ENCODE assay signal across 25 cellular contexts in the genomic region with DNA sequence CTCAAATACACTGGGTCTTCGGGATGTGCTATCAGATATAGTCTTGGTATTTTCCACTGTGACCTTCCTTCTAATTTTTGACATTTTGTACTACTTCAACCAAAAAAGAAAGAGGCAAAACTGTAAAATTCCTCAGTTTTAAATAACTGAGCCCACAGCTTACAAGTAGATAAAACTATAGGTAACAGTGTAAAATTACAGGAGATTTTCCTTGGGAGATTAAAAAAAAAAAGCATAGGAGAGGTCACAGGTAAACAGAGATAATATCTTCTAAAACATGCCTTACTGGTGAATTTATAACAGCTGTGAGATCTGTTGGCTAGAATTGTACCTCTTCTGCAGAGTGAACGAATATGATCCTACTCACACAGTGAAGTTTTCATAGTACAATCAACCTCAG. TPM values are rescaled to one million over a fixed set of nuclear protein-coding genes. Genes with fewer than 3 reads are reported as not detected.
DNase-seq lines count a peak whose midpoint lies in the region; ATAC-seq, FAIRE-seq and TF ChIP-seq lines count a peak whose summit lies in the region.
"Had no signal": no experiment of that assay in that cellular context is flagged by ENCODE, and none has a peak within 500 bp of the region (broad histone marks: within the 10 kb centered on the region; RNA-seq: fewer than 3 reads in every experiment).

No MANE protein-coding gene starts in this region.

- POLR2A ChIA-PET in HEK293 (lab: Yijun Ruan, JAX) = no interaction called here
- POLR2A ChIA-PET in K562 (lab: Yijun Ruan, JAX) = interaction anchor here (0.7 kb wide), 1 partner anchor 37 kb away, joined by 3 read pairs; no protein-coding TSS in a partner anchor

- BruUV-seq in K562 (replicated peaks; lab: Mats Ljungman, UMichigan) = no TSS peak

- TF ChIP-seq RAD21 in K562 (CRISPR knock-in tag; conservative IDR thresholded peaks at IDR 0.05 in 1 of 2, IDR thresholded peaks at IDR 0.05 in 1 of 2) = no peak

- TF ChIP-seq POLR2A in K562 (conservative IDR thresholded peaks at IDR 0.05) = no peak

- H3K79me2 ChIP-seq in K562 (ENCODE audit: control insufficient read depth, insufficient read depth, low read length) = peaks cover 46% of the 10 kb centered on the region

- peak; percentile 43 for ATAC-seq in K562
- no peak for ATAC-seq in HG02973 (IDR thresholded peaks at IDR 0.05; ENCODE audit: unreplicated experiment)

- H3K36me3 ChIP-seq in HEK293 (ENCODE audit: control insufficient read depth in 2 of 2, insufficient read depth in 1 of 2, low read length in 2 of 2) (peaks cover 0 to 15% of the 10 kb centered on the region in 2 experiments; a peak in 1 of 3 replicates), K562 (ENCODE audit: control insufficient read depth, insufficient read depth, low read length) (peaks cover 14% of the 10 kb centered on the region; the same call in 1 of the 3 replicates)

- WGBS in K562 (ENCODE audit: insufficient coverage, low coverage, missing lambda C conversion rate) = 26% methylated on average over 2 of the region's 2 CpGs

- no peak overlapping the region for H3K9ac ChIP-seq in K562 (ENCODE audit: insufficient read depth in 1 of 2, low read depth in 2 of 2, low read length in 2 of 2)

- H3K27me3 ChIP-seq in K562 (ENCODE audit: control insufficient read depth in 2 of 2, insufficient read depth in 2 of 2, low read length in 2 of 2) = no peaks in the 10 kb centered on the region
- H3K27me3 ChIP-seq: BE2C had no signal

- H3K27me3 Mint-ChIP-seq in progenitor cell of endocrine pancreas = no peaks in the 10 kb centered on the region
- H3K27me3 Mint-ChIP-seq: CD4-positive, CD25-positive, alpha-beta regulatory T cell; CD8-positive, alpha-beta memory T cell had no signal

- TF ChIP-seq CTCF in HEK293 (tag by site-specific recombination; IDR thresholded peaks at IDR 0.05) = no peak
- no peak for TF ChIP-seq CTCF in K562 (IDR thresholded peaks at IDR 0.05 in 2 of 3, conservative IDR thresholded peaks at IDR 0.05 in 1 of 3; ENCODE audit: insufficient read depth in 2 of 3, low read depth in 1 of 3, low read length in 3 of 3)
- no peak for TF ChIP-seq CTCF in progenitor cell of endocrine pancreas (IDR thresholded peaks at IDR 0.05; ENCODE audit: unreplicated experiment)

- in situ Hi-C loops in K562 (cut with MboI) = no loop called here

- no peak for FAIRE-seq in K562 (lab: Jason Lieb, UNC)
- FAIRE-seq: GM12891, GM19239, H1, HTR-8/SVneo had no signal

- H3K4me1 ChIP-seq in HEK293 (ENCODE audit: control insufficient read depth, insufficient read depth, low read length) (peaks cover 5% of the 10 kb centered on the region), K562 (replicated peaks in 1 of 2; ENCODE audit: control insufficient read depth in 2 of 2, insufficient read depth in 2 of 2, low read length in 2 of 2) (no peaks in the 10 kb centered on the region)

- H4K20me1 ChIP-seq in K562 (replicated peaks; ENCODE audit: control insufficient read depth, insufficient read depth, low read length) = no peaks in the 10 kb centered on the region

- H3K4me3 Mint-ChIP-seq in progenitor cell of endocrine pancreas (ENCODE audit: low read depth) = no peak overlapping the region
- H3K4me3 Mint-ChIP-seq: H9 had no signal

- peaks cover 2% of the 10 kb centered on the region for H3K36me3 Mint-ChIP-seq in progenitor cell of endocrine pancreas (ENCODE audit: insufficient read depth)

- H3K4me3 ChIP-seq in HEK293 (ENCODE audit: low read depth, low read length) (no peak overlapping the region), K562 (no peak overlapping the region)

- intact Hi-C loops in K562 (cut with micrococcal nuclease) = no loop called here

- H3K27ac ChIP-seq in HEK293 (ENCODE audit: extremely low read depth, low read depth, low read length) (no peak overlapping the region), K562 (ENCODE audit: extremely low read depth, low read depth, low read length) (no peak overlapping the region), substantia nigra (ENCODE audit: low read depth, low read length, poor library complexity, severe bottlenecking) (no peak overlapping the region)

- H3K9me1 ChIP-seq in K562 (ENCODE audit: control insufficient read depth, insufficient read depth, low read length) = no peaks in the 10 kb centered on the region

- no peak overlapping the region for H3K4me2 ChIP-seq in K562 (ENCODE audit: insufficient read depth, low read length)

- peaks cover 5% of the 10 kb centered on the region for H3K4me1 Mint-ChIP-seq in progenitor cell of endocrine pancreas (ENCODE audit: low read depth)
- H3K4me1 Mint-ChIP-seq: H9 had no signal

- H3K9me3 ChIP-seq in HEK293 (ENCODE audit: control insufficient read depth, insufficient read depth, low read depth, low read length) = no peaks in the 10 kb centered on the region
- no peaks in the 10 kb centered on the region for H3K9me3 ChIP-seq in K562 (replicated peaks; ENCODE audit: control insufficient read depth, insufficient read depth, low read depth, low read length)
- H3K9me3 ChIP-seq: BE2C had no signal

- CTCF ChIA-PET in HEK293 (lab: Yijun Ruan, JAX) (no interaction called here), K562 (lab: Yijun Ruan, JAX; ENCODE audit: low intra/inter-chr PET ratio) (interaction anchor here (0.6 kb wide), 1 partner anchor 8 kb away, joined by 3 read pairs; no protein-coding TSS in a partner anchor)

- no peak overlapping the region for H2AFZ ChIP-seq in K562 (ENCODE audit: low read depth, low read length)

- DNase-seq in SK-N-DZ (ENCODE audit: low spot score) (peak; percentile 3), K562 (ENCODE audit: extremely low read depth in 1 of 4, low spot score in 3 of 4) (no peak), progenitor cell of endocrine pancreas (ENCODE audit: low spot score, unreplicated experiment) (no peak), substantia nigra (lab: John Stamatoyannopoulos, UW) (no peak), inferior parietal cortex (ENCODE audit: extremely low spot score) (no peak)
- DNase-seq: ACHN; BE2C; C1 segment of cervical spinal cord; CD4-positive, CD25-positive, alpha-beta regulatory T cell; CD8-positive, alpha-beta memory T cell; COR-L47; DMS 273 treated with DMSO at 0.1 percent for 48 hours; DMS53; DND-41; EL; H9; IMR-90 had no signal

- no peaks in the 10 kb centered on the region for H3K9me3 Mint-ChIP-seq in progenitor cell of endocrine pancreas (ENCODE audit: low read depth)
- H3K9me3 Mint-ChIP-seq: CD4-positive, CD25-positive, alpha-beta regulatory T cell; CD8-positive, alpha-beta memory T cell; H9 had no signal

- peak overlapping the region; percentile 41 for H3K27ac Mint-ChIP-seq in progenitor cell of endocrine pancreas

- no peak for TF ChIP-seq EP300 in K562 (IDR thresholded peaks at IDR 0.05; ENCODE audit: low read length)

TF ChIP-seq in K562, 482 proteins besides CTCF, POLR2A, EP300 and RAD21 (continues in another document):
- TF ChIP-seq HLTF (IDR thresholded peaks at IDR 0.05) (no peak), SETDB1 (IDR thresholded peaks at IDR 0.05; ENCODE audit: low read length) (no peak)

RNA-seq across cellular contexts. Expression of gene ZC3H13, which starts 7.1 kb away (rescaled TPM):
- 12.4 and 13.3 TPM in 2 replicates for polyA plus RNA-seq in SK-N-DZ (2014; cell fraction: cytosol; rRNA removed)
- polyA plus RNA-seq in SK-N-DZ (2014; cell fraction: nucleus; rRNA removed) = 29.9 and 48.6 TPM in 2 replicates
- 6.8 and 24.7 TPM in 2 replicates for total RNA-seq in K562 (2011; cell fraction: chromatin; rRNA removed; ENCODE audit: low replicate concordance)
- 4.3 and 5.1 TPM in 2 replicates for total RNA-seq in K562 (2011; cell fraction: nucleolus; rRNA removed)
- 7.4 and 15.3 TPM in 2 replicates for total RNA-seq in K562 (2011; cell fraction: nucleoplasm; rRNA removed)
- total RNA-seq in K562 (2014; rRNA removed) = 10.4 and 12.3 TPM in 2 replicates
- total RNA-seq in K562 (2014; rRNA removed; fragmentation: Illumina TruSeq; extraction: Trizol) = 12.1 and 16.4 TPM in 2 replicates
- 14.6 and 16.2 TPM in 2 replicates for total RNA-seq in K562 (2015; rRNA removed; fragmentation: Illumina TruSeq; extraction: Trizol)
- total RNA-seq in K562 (2021) = 19.0 and 25.1 TPM in 2 replicates
- polyA plus RNA-seq in K562 (2011; rRNA removed) = 3.4 and 4.9 TPM in 2 replicates
- 1.9 and 2.6 TPM in 2 replicates for polyA plus RNA-seq in K562 (2011; cell fraction: cytosol; rRNA removed)
- polyA plus RNA-seq in K562 (2011; cell fraction: nucleus; rRNA removed) = 10.3 and 18.4 TPM in 2 replicates
- polyA plus RNA-seq in K562 (2012) = 12.7 and 18.4 TPM in 2 replicates
- 22.8 and 27.6 TPM in 2 replicates for polyA plus RNA-seq in K562 (2014; fragmentation: Illumina TruSeq; extraction: Trizol)
- polyA plus RNA-seq in K562 (2014; fragmentation: Nextera tagmentation; extraction: Ambion mirVana) = 1 to 10 TPM; 8.3 to 9.1 TPM
- 9.2 and 16.2 TPM in 2 replicates for polyA plus RNA-seq in K562 (2014; rRNA removed)
- polyA minus RNA-seq in K562 (2011; rRNA and poly(A)+ RNA removed) = 15.4 TPM in 2 replicates
- 4.5 and 4.8 TPM in 2 replicates for polyA minus RNA-seq in K562 (2011; cell fraction: cytosol; rRNA and poly(A)+ RNA removed)
- 9.7 and 18.9 TPM in 2 replicates for polyA minus RNA-seq in K562 (2011; cell fraction: nucleus; rRNA and poly(A)+ RNA removed)
- 61.4 and 65.9 TPM in 2 replicates for total RNA-seq in progenitor cell of endocrine pancreas

RNA-seq across cellular contexts. Expression of gene CPB2, which starts 59.4 kb away (rescaled TPM):
- not detected in 2 replicates for polyA plus RNA-seq in SK-N-DZ (2014; cell fraction: cytosol; rRNA removed)
- not detected in 2 replicates for polyA plus RNA-seq in SK-N-DZ (2014; cell fraction: nucleus; rRNA removed)
- total RNA-seq in K562 (2011; cell fraction: chromatin; rRNA removed; ENCODE audit: low replicate concordance) = not detected in 2 replicates
- total RNA-seq in K562 (2011; cell fraction: nucleolus; rRNA removed) = not detected in 2 replicates
- not detected in 2 replicates for total RNA-seq in K562 (2011; cell fraction: nucleoplasm; rRNA removed)
- total RNA-seq in K562 (2014; rRNA removed) (not detected in 2 replicates), K562 (2014; rRNA removed; fragmentation: Illumina TruSeq; extraction: Trizol) (not detected in 2 replicates), K562 (2015; rRNA removed; fragmentation: Illumina TruSeq; extraction: Trizol) (not detected in 2 replicates), K562 (2021) (0.13 and 0.16 TPM in 2 replicates), progenitor cell of endocrine pancreas (not detected in 2 replicates)
- polyA plus RNA-seq in K562 (2011; rRNA removed) (not detected in 2 replicates), K562 (2014; fragmentation: Illumina TruSeq; extraction: Trizol) (not detected in 2 replicates), K562 (2014; fragmentation: Nextera tagmentation; extraction: Ambion mirVana) (under 1 TPM; 0.03 to 0.07 TPM), K562 (2014; rRNA removed) (not detected in 2 replicates)
- not detected in 2 replicates for polyA plus RNA-seq in K562 (2011; cell fraction: cytosol; rRNA removed)
- polyA plus RNA-seq in K562 (2011; cell fraction: nucleus; rRNA removed) = not detected in 2 replicates
- polyA plus RNA-seq in K562 (2012) = 0.04 and 0.10 TPM in 2 replicates
- polyA minus RNA-seq in K562 (2011; rRNA and poly(A)+ RNA removed) = not detected in 2 replicates
- not detected in 2 replicates for polyA minus RNA-seq in K562 (2011; cell fraction: cytosol; rRNA and poly(A)+ RNA removed)
- not detected in 2 replicates for polyA minus RNA-seq in K562 (2011; cell fraction: nucleus; rRNA and poly(A)+ RNA removed)
- total RNA-seq: A172; CD4-positive, CD25-positive, alpha-beta regulatory T cell; CD8-positive, alpha-beta memory T cell; G401; H1; H9; IMR-90 had no signal
- polyA plus RNA-seq: CD8-positive, alpha-beta memory T cell; H1; IMR-90 had no signal
